ENCODE assay signal across 23 cellular contexts in genomic region chr13:107339209-107339608, GRCh38.
DNase-seq lines count a peak whose midpoint lies in the region; ATAC-seq, FAIRE-seq and TF ChIP-seq lines count a peak whose summit lies in the region.
"Had no signal": no experiment of that assay in that cellular context is flagged by ENCODE, and none has a peak within 500 bp of the region (broad histone marks: within the 10 kb centered on the region; RNA-seq: fewer than 3 reads in every experiment).

No MANE protein-coding gene starts in this region.

- no peaks in the 10 kb centered on the region for H4K20me1 ChIP-seq in OCI-LY7 (ENCODE audit: insufficient read depth, low read length)

- H3K9me3 ChIP-seq in OCI-LY7 (ENCODE audit: low read length): no peaks in the 10 kb centered on the region
- H3K9me3 ChIP-seq: adrenal gland, mucosa of descending colon, prostate gland had no signal

- intact Hi-C loops in OCI-LY7 (cut with micrococcal nuclease; ENCODE audit: unreplicated experiment): no loop called here

- CTCF ChIA-PET in OCI-LY7 (lab: Charles Lee; ENCODE audit: unreplicated experiment): no interaction called here

- H3K4me1 ChIP-seq in OCI-LY7 (ENCODE audit: insufficient read depth, low read length, poor library complexity, severe bottlenecking): no peaks in the 10 kb centered on the region
- H3K4me1 ChIP-seq: adrenal gland, prostate gland had no signal

- FAIRE-seq in HTR-8/SVneo (lab: Jason Lieb, UNC): no peak

- H3K9me2 ChIP-seq in OCI-LY7 (ENCODE audit: insufficient read depth, low read length): no peaks in the 10 kb centered on the region

- POLR2A ChIA-PET in OCI-LY7 (lab: Charles Lee): interaction anchor here (0.7 to 1.3 kb wide), 2 partner anchors 12 to 339 kb away, joined by 3 read pairs; no protein-coding TSS in a partner anchor

- peak; percentile 5 for DNase-seq in HTR-8/SVneo (ENCODE audit: insufficient read length, low spot score)
- peak; percentile 28 for DNase-seq in SHP77 treated with DMSO at 0.1 percent for 48 hours (lab: John Stamatoyannopoulos, UW)
- DNase-seq in fibroblast of mammary gland (ENCODE audit: low read depth): peak; percentile 40
- no peak for DNase-seq in OCI-LY7 (ENCODE audit: low spot score)
- DNase-seq in caudate nucleus (lab: John Stamatoyannopoulos, UW): no peak
- DNase-seq: activated gamma-delta T cell; adrenal gland; AML-193; CD8-positive, alpha-beta memory T cell; DMS53; mucosa of descending colon; NCI-H1417 treated with DMSO at 0.1 percent for 48 hours; NCI-H2171; NCI-H774; OCI-M1; stimulated activated CD4-positive, alpha-beta T cell treated with anti-CD3 and anti-CD28 coated beads, Interleukin-2, amount 100 ng/mL, for 24 hours; stimulated activated naive B cell treated with anti-CD40 and anti-IgM and Interleukin-4, amounts not matched to agents 10 μg/mL and 1 μg/mL and 100 μg/mL, for 72 hours; WERI-Rb-1 had no signal

- H3K36me3 ChIP-seq in OCI-LY7 (ENCODE audit: insufficient read depth, low read length): no peaks in the 10 kb centered on the region
- H3K36me3 ChIP-seq: adrenal gland, prostate gland, WERI-Rb-1 had no signal

- H2AFZ ChIP-seq in OCI-LY7 (ENCODE audit: low read length): no peak overlapping the region

- H3K79me2 ChIP-seq in OCI-LY7 (ENCODE audit: insufficient read depth, low read depth, low read length): no peaks in the 10 kb centered on the region

- ATAC-seq in HG03457 (IDR thresholded peaks at IDR 0.05; ENCODE audit: unreplicated experiment) (no peak), GM19455 (IDR thresholded peaks at IDR 0.05; ENCODE audit: unreplicated experiment) (no peak)
- ATAC-seq: esophagus mucosa; HCT116; mucosa of descending colon; stimulated activated naive B cell treated with anti-CD40 and anti-IgM and Interleukin-4, amounts not matched to agents 10 μg/mL and 1 μg/mL and 100 μg/mL, for 72 hours had no signal

- no peak overlapping the region for H3K4me2 ChIP-seq in OCI-LY7 (ENCODE audit: low read length)

- no TSS peak for BruUV-seq in OCI-LY7 (replicated peaks; lab: Mats Ljungman, UMichigan)

- H3K27ac ChIP-seq in OCI-LY7 (ENCODE audit: low read depth, low read length, poor library complexity, severe bottlenecking): no peak overlapping the region
- no peak overlapping the region for H3K27ac ChIP-seq in caudate nucleus (ENCODE audit: low read depth, low read length)
- H3K27ac ChIP-seq: adrenal gland, prostate gland, WERI-Rb-1 had no signal

- no peak overlapping the region for H3K4me3 ChIP-seq in fibroblast of mammary gland (ENCODE audit: control insufficient read depth, low read depth, low read length)
- no peak overlapping the region for H3K4me3 ChIP-seq in OCI-LY7 (ENCODE audit: low read depth, low read length, poor library complexity, severe bottlenecking)
- H3K4me3 ChIP-seq: adrenal gland, mucosa of descending colon, prostate gland had no signal

- TF ChIP-seq CTCF in fibroblast of mammary gland (conservative IDR thresholded peaks at IDR 0.05; ENCODE audit: control insufficient read depth, insufficient read depth, low read depth, low read length) (no peak), OCI-LY7 (conservative IDR thresholded peaks at IDR 0.05; ENCODE audit: low read length) (no peak)

Comparison
In these comparisons a context has a peak if more than half of its experiments do, and no peak if none do; other contexts are left out.
1. DNase-seq: peak in HTR-8/SVneo (single experiment), SHP77 treated with DMSO at 0.1 percent for 48 hours (single experiment) and fibroblast of mammary gland (single experiment); none in OCI-LY7 (single experiment) and caudate nucleus (0 of 61).